8 cellular contexts compared by ENCODE assay signal in genomic region chr12:32106517-32107366, GRCh38. TPM values are rescaled to one million over a fixed set of nuclear protein-coding genes. Genes with fewer than 3 reads are reported as not detected.
A peak's percentile ranks its signal among the peaks of the same experiment; 100 is the strongest.
DNase-seq lines count a peak whose midpoint lies in the region; FAIRE-seq and TF ChIP-seq lines count a peak whose summit lies in the region.

TSS of gene BICD1 (plus strand) at chr12:32106847. CDS start at chr12:32107332, 485 bp downstream.

- no peak for FAIRE-seq in frontal cortex (lab: Jason Lieb, UNC)

- H3K36me3 Mint-ChIP-seq in activated naive CD4-positive, alpha-beta T cell treated with anti-CD3 and anti-CD28 coated beads for 36 hours (ENCODE audit: low read depth), result no peaks in the 10 kb centered on the region

- H3K4me1 ChIP-seq in Loucy (ENCODE audit: insufficient read depth, low read length, poor library complexity, severe bottlenecking) (peaks cover 32% of the 10 kb centered on the region), suprapubic skin (peaks cover 23% of the 10 kb centered on the region)

- H2AFZ ChIP-seq in Loucy (ENCODE audit: low read length), result peak within 1 kb of the TSS; percentile 92

- 0% methylated on average over 36 of the region's 96 CpGs for WGBS in suprapubic skin

- H3K9me2 ChIP-seq in Loucy (replicated peaks; ENCODE audit: low read depth, low read length), result no peaks in the 10 kb centered on the region

- DNase-seq in G401 (ENCODE audit: low spot score) (peak; percentile 87), H4 (ENCODE audit: low spot score) (peak; percentile 81), SK-N-DZ (ENCODE audit: low spot score) (peak; percentile 90), frontal cortex (ENCODE audit: low spot score in 2 of 2) (peak; percentile 85 to 89), nucleus accumbens (lab: John Stamatoyannopoulos, UW) (peak in 55 of 56 donors; percentile 30 to 94 (median 81)), suprapubic skin (ENCODE audit: low spot score in 2 of 2) (peak; percentile 89 to 92)
- peak; percentile 85 for DNase-seq in activated naive CD4-positive, alpha-beta T cell treated with anti-CD3 and anti-CD28 coated beads for 36 hours

- TF ChIP-seq EP300 in suprapubic skin (IDR thresholded peaks at IDR 0.05), result no peak

- H3K27ac ChIP-seq in suprapubic skin, result peak within 1 kb of the TSS; percentile 83

- H4K20me1 ChIP-seq in Loucy (ENCODE audit: insufficient read depth, low read length, poor library complexity, severe bottlenecking), result peaks cover 15% of the 10 kb centered on the region

- in situ Hi-C loops in G401 (cut with HindIII; ENCODE audit: low sequenced_read_pairs), result no loop called here

- peaks cover 36% of the 10 kb centered on the region for H3K79me2 ChIP-seq in Loucy (ENCODE audit: insufficient read depth, low read length)

- CTCF ChIA-PET in activated naive CD4-positive, alpha-beta T cell treated with anti-CD3 and anti-CD28 coated beads for 36 hours (lab: Charles Lee), result interaction anchor here (0.8 to 3.1 kb wide), 10 partner anchors 27 to 454 kb away, joined by 3 to 12 read pairs (median 4); no protein-coding TSS in a partner anchor

- peaks cover 18% of the 10 kb centered on the region for H3K4me1 Mint-ChIP-seq in activated naive CD4-positive, alpha-beta T cell treated with anti-CD3 and anti-CD28 coated beads for 36 hours (ENCODE audit: low read depth)

- H3K27me3 ChIP-seq in Loucy (ENCODE audit: insufficient read depth, low read length, poor library complexity, severe bottlenecking), result no peaks in the 10 kb centered on the region
- H3K27me3 ChIP-seq in suprapubic skin, result no peaks in the 10 kb centered on the region

- 0 out of 2 replicates have a peak, but pooled peaks cover 5% of the 10 kb centered on the region for H3F3A ChIP-seq in Loucy (ENCODE audit: low read depth)

- H3K4me2 ChIP-seq in Loucy (ENCODE audit: low read depth, low read length, poor library complexity, severe bottlenecking), result peak within 1 kb of the TSS; percentile 82

- TF ChIP-seq POLR2A in suprapubic skin (IDR thresholded peaks at IDR 0.05), result peak in 1 of 2 donors; percentile 36

- peak within 1 kb of the TSS; percentile 84 for H3K27ac Mint-ChIP-seq in activated naive CD4-positive, alpha-beta T cell treated with anti-CD3 and anti-CD28 coated beads for 36 hours

- H3K4me3 ChIP-seq in Loucy (ENCODE audit: low read length, poor library complexity, severe bottlenecking), result peak within 1 kb of the TSS; percentile 95
- H3K4me3 ChIP-seq in suprapubic skin, result peak within 1 kb of the TSS; percentile 92

- H3K9me3 ChIP-seq in Loucy (ENCODE audit: insufficient read depth, low read depth, low read length), result no peaks in the 10 kb centered on the region
- H3K9me3 ChIP-seq in suprapubic skin, result no peaks in the 10 kb centered on the region

- H3K4me3 Mint-ChIP-seq in activated naive CD4-positive, alpha-beta T cell treated with anti-CD3 and anti-CD28 coated beads for 36 hours, result peak within 1 kb of the TSS; percentile 90

- H3K9ac ChIP-seq in Loucy (ENCODE audit: low read depth, low read length, poor library complexity, severe bottlenecking), result peak within 1 kb of the TSS; percentile 86

- H3K36me3 ChIP-seq in Loucy (ENCODE audit: insufficient read depth, low read length) (no peaks in the 10 kb centered on the region), suprapubic skin (no peaks in the 10 kb centered on the region)

- H3K27me3 Mint-ChIP-seq in activated naive CD4-positive, alpha-beta T cell treated with anti-CD3 and anti-CD28 coated beads for 36 hours (ENCODE audit: low read depth), result no peaks in the 10 kb centered on the region

- TF ChIP-seq CTCF in Loucy (conservative IDR thresholded peaks at IDR 0.05; ENCODE audit: low read length) (peak; percentile 28), suprapubic skin (IDR thresholded peaks at IDR 0.05) (peak in 1 of 2 donors; percentile 20)

- intact Hi-C loops in activated naive CD4-positive, alpha-beta T cell treated with anti-CD3 and anti-CD28 coated beads for 36 hours (cut with micrococcal nuclease), result loop anchor here (1.0 to 10.0 kb wide), 17 partner anchors 28 to 1352 kb away; partner anchors contain the start of genes CAPRIN2, DNM1L, ETFBKMT and SINHCAF

- no peaks in the 10 kb centered on the region for H3K9me3 Mint-ChIP-seq in activated naive CD4-positive, alpha-beta T cell treated with anti-CD3 and anti-CD28 coated beads for 36 hours

RNA-seq across cellular contexts. Expression of gene BICD1, which starts in this region (rescaled TPM):
- total RNA-seq in G401 (2014; rRNA removed; shearing (Covaris generic)), result 7.5 and 8.0 TPM in 2 replicates
- total RNA-seq in H4 (2014; rRNA removed; shearing (Covaris generic)), result 10.0 and 10.6 TPM in 2 replicates
- 52.1 and 66.3 TPM in 2 replicates for polyA plus RNA-seq in SK-N-DZ (2014; cell fraction: cytosol; rRNA removed)
- polyA plus RNA-seq in SK-N-DZ (2014; cell fraction: nucleus; rRNA removed), result 62.1 and 73.0 TPM in 2 replicates
- total RNA-seq in activated naive CD4-positive, alpha-beta T cell treated with anti-CD3 and anti-CD28 coated beads for 36 hours, result 10 to 100 TPM; 14.4 to 16.4 TPM
- 36.3 TPM for total RNA-seq in frontal cortex
- total RNA-seq in suprapubic skin, result 1 to 10 TPM; 1.5 to 5.4 (median 2.5) TPM

Comparison
In these comparisons a context has a peak if more than half of its experiments do, and no peak if none do; other contexts are left out.
1. Peak in every context shown above with its lines: DNase-seq, H3K4me3 ChIP-seq and H3K27ac ChIP-seq.